In the genomic region with DNA sequence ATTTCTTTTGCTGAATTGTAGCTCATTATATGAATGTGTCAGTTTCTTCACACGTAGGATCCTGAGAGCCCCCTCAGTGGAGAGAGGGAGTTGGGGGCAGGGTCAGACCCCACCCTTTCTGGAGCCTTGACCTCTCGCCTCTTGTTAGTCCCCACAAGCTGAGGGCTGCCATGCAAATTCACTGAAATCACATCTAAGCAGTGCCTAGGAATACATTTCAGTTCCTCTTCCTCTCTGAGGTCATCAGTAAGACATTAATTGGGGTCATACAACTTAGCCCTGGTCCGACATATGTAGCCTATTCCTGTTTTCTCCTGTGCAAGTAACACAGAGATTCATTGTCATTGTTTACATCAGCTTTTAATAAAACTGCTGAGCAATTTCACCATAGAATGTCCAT, we compare ENCODE assay signal across 1 cellular context.
TF ChIP-seq lines count a peak whose summit lies in the region.

No MANE protein-coding gene starts in this region.

TF ChIP-seq in GM23338, 12 proteins besides CTCF, POLR2A, EP300 and RAD21 (continued from another document):
- TF ChIP-seq, protein P1, sequence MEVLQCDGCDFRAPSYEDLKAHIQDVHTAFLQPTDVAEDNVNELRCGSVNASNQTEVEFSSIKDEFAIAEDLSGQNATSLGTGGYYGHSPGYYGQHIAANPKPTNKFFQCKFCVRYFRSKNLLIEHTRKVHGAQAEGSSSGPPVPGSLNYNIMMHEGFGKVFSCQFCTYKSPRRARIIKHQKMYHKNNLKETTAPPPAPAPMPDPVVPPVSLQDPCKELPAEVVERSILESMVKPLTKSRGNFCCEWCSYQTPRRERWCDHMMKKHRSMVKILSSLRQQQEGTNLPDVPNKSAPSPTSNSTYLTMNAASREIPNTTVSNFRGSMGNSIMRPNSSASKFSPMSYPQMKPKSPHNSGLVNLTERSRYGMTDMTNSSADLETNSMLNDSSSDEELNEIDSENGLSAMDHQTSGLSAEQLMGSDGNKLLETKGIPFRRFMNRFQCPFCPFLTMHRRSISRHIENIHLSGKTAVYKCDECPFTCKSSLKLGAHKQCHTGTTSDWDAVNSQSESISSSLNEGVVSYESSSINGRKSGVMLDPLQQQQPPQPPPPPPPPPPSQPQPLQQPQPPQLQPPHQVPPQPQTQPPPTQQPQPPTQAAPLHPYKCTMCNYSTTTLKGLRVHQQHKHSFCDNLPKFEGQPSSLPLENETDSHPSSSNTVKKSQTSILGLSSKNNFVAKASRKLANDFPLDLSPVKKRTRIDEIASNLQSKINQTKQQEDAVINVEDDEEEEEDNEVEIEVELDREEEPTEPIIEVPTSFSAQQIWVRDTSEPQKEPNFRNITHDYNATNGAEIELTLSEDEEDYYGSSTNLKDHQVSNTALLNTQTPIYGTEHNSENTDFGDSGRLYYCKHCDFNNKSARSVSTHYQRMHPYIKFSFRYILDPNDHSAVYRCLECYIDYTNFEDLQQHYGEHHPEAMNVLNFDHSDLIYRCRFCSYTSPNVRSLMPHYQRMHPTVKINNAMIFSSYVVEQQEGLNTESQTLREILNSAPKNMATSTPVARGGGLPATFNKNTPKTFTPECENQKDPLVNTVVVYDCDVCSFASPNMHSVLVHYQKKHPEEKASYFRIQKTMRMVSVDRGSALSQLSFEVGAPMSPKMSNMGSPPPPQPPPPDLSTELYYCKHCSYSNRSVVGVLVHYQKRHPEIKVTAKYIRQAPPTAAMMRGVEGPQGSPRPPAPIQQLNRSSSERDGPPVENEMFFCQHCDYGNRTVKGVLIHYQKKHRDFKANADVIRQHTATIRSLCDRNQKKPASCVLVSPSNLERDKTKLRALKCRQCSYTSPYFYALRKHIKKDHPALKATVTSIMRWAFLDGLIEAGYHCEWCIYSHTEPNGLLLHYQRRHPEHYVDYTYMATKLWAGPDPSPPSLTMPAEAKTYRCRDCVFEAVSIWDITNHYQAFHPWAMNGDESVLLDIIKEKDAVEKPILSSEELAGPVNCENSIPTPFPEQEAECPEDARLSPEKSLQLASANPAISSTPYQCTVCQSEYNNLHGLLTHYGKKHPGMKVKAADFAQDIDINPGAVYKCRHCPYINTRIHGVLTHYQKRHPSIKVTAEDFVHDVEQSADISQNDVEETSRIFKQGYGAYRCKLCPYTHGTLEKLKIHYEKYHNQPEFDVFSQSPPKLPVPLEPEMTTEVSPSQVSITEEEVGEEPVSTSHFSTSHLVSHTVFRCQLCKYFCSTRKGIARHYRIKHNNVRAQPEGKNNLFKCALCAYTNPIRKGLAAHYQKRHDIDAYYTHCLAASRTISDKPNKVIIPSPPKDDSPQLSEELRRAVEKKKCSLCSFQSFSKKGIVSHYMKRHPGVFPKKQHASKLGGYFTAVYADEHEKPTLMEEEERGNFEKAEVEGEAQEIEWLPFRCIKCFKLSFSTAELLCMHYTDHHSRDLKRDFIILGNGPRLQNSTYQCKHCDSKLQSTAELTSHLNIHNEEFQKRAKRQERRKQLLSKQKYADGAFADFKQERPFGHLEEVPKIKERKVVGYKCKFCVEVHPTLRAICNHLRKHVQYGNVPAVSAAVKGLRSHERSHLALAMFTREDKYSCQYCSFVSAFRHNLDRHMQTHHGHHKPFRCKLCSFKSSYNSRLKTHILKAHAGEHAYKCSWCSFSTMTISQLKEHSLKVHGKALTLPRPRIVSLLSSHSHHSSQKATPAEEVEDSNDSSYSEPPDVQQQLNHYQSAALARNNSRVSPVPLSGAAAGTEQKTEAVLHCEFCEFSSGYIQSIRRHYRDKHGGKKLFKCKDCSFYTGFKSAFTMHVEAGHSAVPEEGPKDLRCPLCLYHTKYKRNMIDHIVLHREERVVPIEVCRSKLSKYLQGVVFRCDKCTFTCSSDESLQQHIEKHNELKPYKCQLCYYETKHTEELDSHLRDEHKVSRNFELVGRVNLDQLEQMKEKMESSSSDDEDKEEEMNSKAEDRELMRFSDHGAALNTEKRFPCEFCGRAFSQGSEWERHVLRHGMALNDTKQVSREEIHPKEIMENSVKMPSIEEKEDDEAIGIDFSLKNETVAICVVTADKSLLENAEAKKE (CRISPR knock-in tag; IDR thresholded peaks at IDR 0.05) = no peak
- no peak for TF ChIP-seq EZH2phosphoT487 (IDR thresholded peaks at IDR 0.05; ENCODE audit: unreplicated experiment)
- no peak for TF ChIP-seq EZH2 (IDR thresholded peaks at IDR 0.05; ENCODE audit: low read depth, unreplicated experiment)
- TF ChIP-seq, protein P2, sequence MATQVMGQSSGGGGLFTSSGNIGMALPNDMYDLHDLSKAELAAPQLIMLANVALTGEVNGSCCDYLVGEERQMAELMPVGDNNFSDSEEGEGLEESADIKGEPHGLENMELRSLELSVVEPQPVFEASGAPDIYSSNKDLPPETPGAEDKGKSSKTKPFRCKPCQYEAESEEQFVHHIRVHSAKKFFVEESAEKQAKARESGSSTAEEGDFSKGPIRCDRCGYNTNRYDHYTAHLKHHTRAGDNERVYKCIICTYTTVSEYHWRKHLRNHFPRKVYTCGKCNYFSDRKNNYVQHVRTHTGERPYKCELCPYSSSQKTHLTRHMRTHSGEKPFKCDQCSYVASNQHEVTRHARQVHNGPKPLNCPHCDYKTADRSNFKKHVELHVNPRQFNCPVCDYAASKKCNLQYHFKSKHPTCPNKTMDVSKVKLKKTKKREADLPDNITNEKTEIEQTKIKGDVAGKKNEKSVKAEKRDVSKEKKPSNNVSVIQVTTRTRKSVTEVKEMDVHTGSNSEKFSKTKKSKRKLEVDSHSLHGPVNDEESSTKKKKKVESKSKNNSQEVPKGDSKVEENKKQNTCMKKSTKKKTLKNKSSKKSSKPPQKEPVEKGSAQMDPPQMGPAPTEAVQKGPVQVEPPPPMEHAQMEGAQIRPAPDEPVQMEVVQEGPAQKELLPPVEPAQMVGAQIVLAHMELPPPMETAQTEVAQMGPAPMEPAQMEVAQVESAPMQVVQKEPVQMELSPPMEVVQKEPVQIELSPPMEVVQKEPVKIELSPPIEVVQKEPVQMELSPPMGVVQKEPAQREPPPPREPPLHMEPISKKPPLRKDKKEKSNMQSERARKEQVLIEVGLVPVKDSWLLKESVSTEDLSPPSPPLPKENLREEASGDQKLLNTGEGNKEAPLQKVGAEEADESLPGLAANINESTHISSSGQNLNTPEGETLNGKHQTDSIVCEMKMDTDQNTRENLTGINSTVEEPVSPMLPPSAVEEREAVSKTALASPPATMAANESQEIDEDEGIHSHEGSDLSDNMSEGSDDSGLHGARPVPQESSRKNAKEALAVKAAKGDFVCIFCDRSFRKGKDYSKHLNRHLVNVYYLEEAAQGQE (IDR thresholded peaks at IDR 0.05; ENCODE audit: unreplicated experiment) = no peak
- no peak for TF ChIP-seq NANOG (IDR thresholded peaks at IDR 0.05; ENCODE audit: borderline replicate concordance)
- TF ChIP-seq ZNF114 (CRISPR knock-in tag; IDR thresholded peaks at IDR 0.05) = no peak
- no peak for TF ChIP-seq CREB1 (CRISPR knock-in tag; IDR thresholded peaks at IDR 0.05; ENCODE audit: low read depth)
- no peak for TF ChIP-seq POLR2AphosphoS5 (IDR thresholded peaks at IDR 0.05; ENCODE audit: low read depth)
TF ChIP-seq in GM23338: peak in this region for 0.
